ENCODE assay signal across 9 cellular contexts in genomic region chr10:46992794-46993552, GRCh38.
DNase-seq lines count a peak whose midpoint lies in the region; ATAC-seq, FAIRE-seq and TF ChIP-seq lines count a peak whose summit lies in the region.
"Had no signal": no experiment of that assay in that cellular context is flagged by ENCODE, and none has a peak within 500 bp of the region (broad histone marks: within the 10 kb centered on the region; RNA-seq: fewer than 3 reads in every experiment).

No MANE protein-coding gene starts in this region.

- H3K27me3 Mint-ChIP-seq in activated CD4-positive, alpha-beta T cell treated with anti-CD3 and anti-CD28 coated beads, Interleukin-2, amount 10 ng/mL, durations not matched to agents 24 days and 14 days: peaks cover 9% of the 10 kb centered on the region

- H3K36me3 Mint-ChIP-seq in activated CD4-positive, alpha-beta T cell treated with anti-CD3 and anti-CD28 coated beads, Interleukin-2, amount 10 ng/mL, durations not matched to agents 24 days and 14 days (ENCODE audit: low read depth): no peaks in the 10 kb centered on the region

- CTCF ChIA-PET in K562 (lab: Yijun Ruan, JAX; ENCODE audit: low intra/inter-chr PET ratio): interaction anchor here (0.6 to 1.3 kb wide), 2 partner anchors 348 to 1663 kb away, joined by 4 to 5 read pairs; no protein-coding TSS in a partner anchor

- TF ChIP-seq CTCF in K562 (IDR thresholded peaks at IDR 0.05 in 2 of 3, conservative IDR thresholded peaks at IDR 0.05 in 1 of 3; ENCODE audit: insufficient read depth in 2 of 3, low read depth in 1 of 3, low read length in 3 of 3): peak; percentile 57 to 68 (median 65)

- intact Hi-C loops in K562 (cut with micrococcal nuclease): no loop called here
- intact Hi-C loops in activated CD4-positive, alpha-beta T cell treated with anti-CD3 and anti-CD28 coated beads, Interleukin-2, amount 10 ng/mL, durations not matched to agents 24 days and 14 days (cut with micrococcal nuclease): no loop called here

- no peaks in the 10 kb centered on the region for H3K36me3 ChIP-seq in K562 (ENCODE audit: control insufficient read depth, insufficient read depth, low read length)

- H3K4me3 Mint-ChIP-seq in activated CD4-positive, alpha-beta T cell treated with anti-CD3 and anti-CD28 coated beads, Interleukin-2, amount 10 ng/mL, durations not matched to agents 24 days and 14 days: no peak overlapping the region
- H3K4me3 Mint-ChIP-seq: T-helper 1 cell treated with Interleukin-12 subunit alpha and Interleukin-12 subunit beta and Interleukin-4 antibody, amounts not matched to agents 30 μg/mL and 1 μg/mL, for 36 hours had no signal

- no peak overlapping the region for H3K27ac Mint-ChIP-seq in activated CD4-positive, alpha-beta T cell treated with anti-CD3 and anti-CD28 coated beads, Interleukin-2, amount 10 ng/mL, durations not matched to agents 24 days and 14 days
- H3K27ac Mint-ChIP-seq: T-helper 1 cell treated with Interleukin-12 subunit alpha and Interleukin-12 subunit beta and Interleukin-4 antibody, amounts not matched to agents 30 μg/mL and 1 μg/mL, for 36 hours had no signal

- H3K79me2 ChIP-seq in K562 (ENCODE audit: control insufficient read depth, insufficient read depth, low read length): no peaks in the 10 kb centered on the region

- BruUV-seq in K562 (replicated peaks; lab: Mats Ljungman, UMichigan): no TSS peak

- ATAC-seq in K562 (peak; percentile 95), HG02973 (IDR thresholded peaks at IDR 0.05; ENCODE audit: unreplicated experiment) (no peak)

- H3K9me3 ChIP-seq in K562 (replicated peaks; ENCODE audit: control insufficient read depth, insufficient read depth, low read depth, low read length): no peaks in the 10 kb centered on the region

- FAIRE-seq in K562 (lab: Jason Lieb, UNC): peak; percentile 26

- in situ Hi-C loops in K562 (cut with MboI): no loop called here

- TF ChIP-seq POLR2A in K562 (conservative IDR thresholded peaks at IDR 0.05): no peak

- peak overlapping the region; percentile 74 for H2AFZ ChIP-seq in K562 (ENCODE audit: low read depth, low read length)

- H3K9me1 ChIP-seq in K562 (ENCODE audit: control insufficient read depth, insufficient read depth, low read length): no peaks in the 10 kb centered on the region

- H3K9ac ChIP-seq in K562 (ENCODE audit: insufficient read depth in 1 of 2, low read depth in 2 of 2, low read length in 2 of 2): peak overlapping the region in 1 of 2 experiments; percentile 72; a peak in 2 of 4 replicates

- no peak overlapping the region for H3K4me3 ChIP-seq in K562

- H3K9me3 Mint-ChIP-seq in activated CD4-positive, alpha-beta T cell treated with anti-CD3 and anti-CD28 coated beads, Interleukin-2, amount 10 ng/mL, durations not matched to agents 24 days and 14 days: no peaks in the 10 kb centered on the region
- H3K9me3 Mint-ChIP-seq: T-helper 1 cell treated with Interleukin-12 subunit alpha and Interleukin-12 subunit beta and Interleukin-4 antibody, amounts not matched to agents 30 μg/mL and 1 μg/mL, for 36 hours had no signal

- H3K4me1 Mint-ChIP-seq in activated CD4-positive, alpha-beta T cell treated with anti-CD3 and anti-CD28 coated beads, Interleukin-2, amount 10 ng/mL, durations not matched to agents 24 days and 14 days: no peaks in the 10 kb centered on the region

- 0 out of 5 replicates have a peak, but pooled peaks cover 0 to 4% of the 10 kb centered on the region in 2 experiments for H3K27me3 ChIP-seq in K562 (ENCODE audit: control insufficient read depth in 2 of 2, insufficient read depth in 2 of 2, low read length in 2 of 2)

- no peak for TF ChIP-seq EP300 in K562 (IDR thresholded peaks at IDR 0.05; ENCODE audit: low read length)

- H3K4me2 ChIP-seq in K562 (ENCODE audit: insufficient read depth, low read length): peak overlapping the region; percentile 39; the same call in 1 of the 2 replicates

- 6% methylated on average over 7 of the region's 7 CpGs for WGBS in K562 (ENCODE audit: insufficient coverage, low coverage, missing lambda C conversion rate)

- H3K27ac ChIP-seq in K562 (ENCODE audit: extremely low read depth, low read depth, low read length): no peak overlapping the region

- no peaks in the 10 kb centered on the region; a peak in 2 of 5 replicates for H3K4me1 ChIP-seq in K562 (replicated peaks in 1 of 2; ENCODE audit: control insufficient read depth in 2 of 2, insufficient read depth in 2 of 2, low read length in 2 of 2)

- no peaks in the 10 kb centered on the region for H4K20me1 ChIP-seq in K562 (replicated peaks; ENCODE audit: control insufficient read depth, insufficient read depth, low read length)

- TF ChIP-seq RAD21 in K562 (CRISPR knock-in tag; conservative IDR thresholded peaks at IDR 0.05 in 1 of 2, IDR thresholded peaks at IDR 0.05 in 1 of 2): peak; percentile 35 to 60; a peak in 3 of 4 replicates

- POLR2A ChIA-PET in K562 (lab: Yijun Ruan, JAX): interaction anchor here (0.5 kb wide), 1 partner anchor 290 kb away, joined by 3 read pairs; no protein-coding TSS in a partner anchor

- DNase-seq in GM03348 (ENCODE audit: low spot score) (peak; percentile 78), NCI-H2081 (lab: John Stamatoyannopoulos, UW) (peak; percentile 13 to 57), K562 (ENCODE audit: extremely low read depth in 1 of 4, low spot score in 3 of 4) (peak in 2 of 4 experiments; percentile 41 to 43), kidney tubule cell (ENCODE audit: low spot score) (peak; percentile 39), NCI-H526 (lab: John Stamatoyannopoulos, UW) (no peak), NCI-H510A treated with DMSO at 0.1 percent for 48 hours (lab: John Stamatoyannopoulos, UW) (no peak)
- no peak for DNase-seq in activated CD4-positive, alpha-beta T cell treated with anti-CD3 and anti-CD28 coated beads, Interleukin-2, amount 10 ng/mL, durations not matched to agents 24 days and 14 days

TF ChIP-seq in K562, 482 proteins besides CTCF, POLR2A, EP300 and RAD21:
- TF ChIP-seq POU5F1 (IDR thresholded peaks at IDR 0.05; ENCODE audit: borderline replicate concordance, low read depth, low read length, partially characterized antibody): no peak
- no peak for TF ChIP-seq SNRNP70 (optimal IDR thresholded peaks at IDR 0.05; ENCODE audit: low read depth, low read length)
- TF ChIP-seq ZNF354B (CRISPR knock-in tag; IDR thresholded peaks at IDR 0.05): no peak
- TF ChIP-seq ZNF76 (CRISPR knock-in tag; IDR thresholded peaks at IDR 0.05; ENCODE audit: borderline replicate concordance): no peak
- no peak for TF ChIP-seq ZNF395 (CRISPR knock-in tag; IDR thresholded peaks at IDR 0.05)
- 0 out of 2 replicates have a peak, but pooled peaks have one; percentile 64 for TF ChIP-seq RAD51 (IDR thresholded peaks at IDR 0.05; ENCODE audit: borderline replicate concordance, low read depth)
- peak; percentile 58; the same call in 1 of the 2 replicates for TF ChIP-seq USF2 (CRISPR knock-in tag; IDR thresholded peaks at IDR 0.05)
- peak in 1 of 3 experiments; percentile 81 for TF ChIP-seq YY1 (IDR thresholded peaks at IDR 0.05; ENCODE audit: borderline replicate concordance in 1 of 3, control insufficient read depth in 1 of 3, extremely low read depth in 1 of 3, insufficient read depth in 3 of 3, insufficient read length in 1 of 3, insufficient replicate concordance in 2 of 3, low read depth in 1 of 3, low read length in 2 of 3)
- TF ChIP-seq MYC (IDR thresholded peaks at IDR 0.05; ENCODE audit: low read depth, low read length): 0 out of 2 replicates have a peak, but pooled peaks have one; percentile 18
- no peak for TF ChIP-seq MYC (CRISPR knock-in tag; IDR thresholded peaks at IDR 0.05; ENCODE audit: borderline replicate concordance, low read depth)
- TF ChIP-seq L3MBTL2 (IDR thresholded peaks at IDR 0.05): peak; percentile 54; the same call in 1 of the 2 replicates
- no peak for TF ChIP-seq ZNF253 (CRISPR knock-in tag; conservative IDR thresholded peaks at IDR 0.05)
- TF ChIP-seq HSF4 (CRISPR knock-in tag; IDR thresholded peaks at IDR 0.05; ENCODE audit: borderline replicate concordance): no peak

Comparison
In these comparisons a context has a peak if more than half of its experiments do, and no peak if none do; other contexts are left out.
1. DNase-seq: peak in GM03348 (single experiment), NCI-H2081 (2 of 2) and kidney tubule cell (single experiment); none in NCI-H526 (0 of 2), activated CD4-positive, alpha-beta T cell treated with anti-CD3 and anti-CD28 coated beads, Interleukin-2, amount 10 ng/mL, durations not matched to agents 24 days and 14 days (single experiment) and NCI-H510A treated with DMSO at 0.1 percent for 48 hours (single experiment).